Comparison of ENCODE assay signal across 16 cellular contexts in the genomic region with DNA sequence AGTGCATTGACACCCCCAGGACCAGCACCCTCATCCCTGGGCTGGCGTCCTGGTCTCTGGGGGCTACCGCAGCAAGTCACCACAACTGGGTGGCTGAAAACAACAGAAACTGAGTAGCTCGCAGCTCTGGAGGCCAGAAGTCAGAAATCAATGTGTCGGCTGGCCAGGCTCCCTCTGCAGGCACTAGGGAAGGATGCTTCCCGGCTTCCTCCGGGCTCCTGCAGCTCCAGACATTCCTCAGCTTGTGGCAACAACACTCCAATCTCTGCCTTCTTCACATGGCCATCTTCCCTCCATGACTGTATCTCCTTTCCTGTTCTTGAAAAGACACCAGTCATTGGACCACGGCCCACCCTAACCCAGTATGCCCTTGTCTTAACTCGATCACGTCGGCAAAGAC.
DNase-seq lines count a peak whose midpoint lies in the region; ATAC-seq and TF ChIP-seq lines count a peak whose summit lies in the region.
"Had no signal": no experiment of that assay in that cellular context is flagged by ENCODE, and none has a peak within 500 bp of the region (broad histone marks: within the 10 kb centered on the region; RNA-seq: fewer than 3 reads in every experiment).

No MANE protein-coding gene starts in this region.

- peaks cover 10% of the 10 kb centered on the region for H3K9me3 Mint-ChIP-seq in WTC11

- no peaks in the 10 kb centered on the region; the same call in 1 of the 2 replicates for H3K27me3 Mint-ChIP-seq in WTC11 (ENCODE audit: low read depth)

- peak overlapping the region; percentile 88 for H3K27ac Mint-ChIP-seq in WTC11
- H3K27ac Mint-ChIP-seq: CD14-positive monocyte had no signal

- no peak for TF ChIP-seq CTCF in WTC11 (IDR thresholded peaks at IDR 0.05)
- TF ChIP-seq CTCF in left ventricle myocardium inferior (IDR thresholded peaks at IDR 0.05; ENCODE audit: borderline replicate concordance) = no peak
- no peak for TF ChIP-seq CTCF in GM13977 (IDR thresholded peaks at IDR 0.05; ENCODE audit: extremely low read depth, insufficient read depth, missing control alignments)

- no peaks in the 10 kb centered on the region for H3K36me3 ChIP-seq in left ventricle myocardium inferior
- H3K36me3 ChIP-seq: MG63 had no signal

- H3K4me1 ChIP-seq in left ventricle myocardium inferior = peaks cover 9% of the 10 kb centered on the region
- H3K4me1 ChIP-seq: Caco-2 had no signal

- no peak overlapping the region for H3K4me3 ChIP-seq in left ventricle myocardium inferior
- H3K4me3 ChIP-seq: MG63 had no signal

- DNase-seq in NCI-H510A treated with DMSO at 0.1 percent for 48 hours (lab: John Stamatoyannopoulos, UW) = peak; percentile 14
- DNase-seq in NCI-H510A (lab: John Stamatoyannopoulos, UW) = no peak
- peak; percentile 53 for DNase-seq in WTC11 (ENCODE audit: low spot score)
- peak; percentile 77 for DNase-seq in islet precursor cell
- DNase-seq in glomerular visceral epithelial cell (ENCODE audit: extremely low spot score) = no peak
- no peak for DNase-seq in left ventricle myocardium inferior
- DNase-seq in GM13977 (ENCODE audit: low spot score) = no peak
- DNase-seq: Caco-2, GOT3, MG63, NCI-H1092 treated with DMSO at 0.1 percent for 48 hours, NCI-H187 treated with DMSO at 0.1 percent for 48 hours, NCI-H526 had no signal

- in situ Hi-C loops in GM13977 (cut with MboI; ENCODE audit: low pct_unique_long_range_greater_than_20kb, low sequenced_read_pairs, unreplicated experiment) = no loop called here

- intact Hi-C loops in left ventricle myocardium inferior (cut with micrococcal nuclease) = no loop called here

- H3K27ac ChIP-seq in left ventricle myocardium inferior (replicated peaks) = no peak overlapping the region
- H3K27ac ChIP-seq: KMS-11 had no signal

- peaks cover 98% of the 10 kb centered on the region for H3K27me3 ChIP-seq in left ventricle myocardium inferior (ENCODE audit: low read depth)

- ATAC-seq in WTC11 (peak; percentile 66), GM19328 (IDR thresholded peaks at IDR 0.05; ENCODE audit: unreplicated experiment) (no peak)

- H3K4me3 Mint-ChIP-seq in WTC11 = peak overlapping the region; percentile 24; the same call in 1 of the 2 replicates
- H3K4me3 Mint-ChIP-seq: CD14-positive monocyte had no signal

- peaks cover 10% of the 10 kb centered on the region for H3K36me3 Mint-ChIP-seq in WTC11
- H3K36me3 Mint-ChIP-seq: CD14-positive monocyte had no signal

- CTCF ChIA-PET in WTC11 (lab: Charles Lee) = interaction anchor here (0.9 to 2.4 kb wide), 6 partner anchors 10 to 64 kb away, joined by 3 to 25 read pairs (median 5); no protein-coding TSS in a partner anchor

- peaks cover 4% of the 10 kb centered on the region for H3K9me3 ChIP-seq in left ventricle myocardium inferior (replicated peaks)
- H3K9me3 ChIP-seq: Caco-2, MG63 had no signal

- H3K4me1 Mint-ChIP-seq in WTC11 = peaks cover 59% of the 10 kb centered on the region

- POLR2A ChIA-PET in WTC11 (lab: Charles Lee) = no interaction called here

TF ChIP-seq in WTC11, 78 proteins besides CTCF, POLR2A, EP300 and RAD21:
- TF ChIP-seq FOXJ3 (CRISPR knock-in tag; IDR thresholded peaks at IDR 0.05; ENCODE audit: borderline replicate concordance) (no peak), ZNF671 (CRISPR knock-in tag; IDR thresholded peaks at IDR 0.05) (no peak), ZNF512 (CRISPR knock-in tag; IDR thresholded peaks at IDR 0.05; ENCODE audit: borderline replicate concordance) (no peak), EMX1 (CRISPR knock-in tag; IDR thresholded peaks at IDR 0.05) (no peak), NR1H2 (CRISPR knock-in tag; IDR thresholded peaks at IDR 0.05) (no peak), ETV6 (CRISPR knock-in tag; IDR thresholded peaks at IDR 0.05) (no peak)
- TF ChIP-seq, protein P1, sequence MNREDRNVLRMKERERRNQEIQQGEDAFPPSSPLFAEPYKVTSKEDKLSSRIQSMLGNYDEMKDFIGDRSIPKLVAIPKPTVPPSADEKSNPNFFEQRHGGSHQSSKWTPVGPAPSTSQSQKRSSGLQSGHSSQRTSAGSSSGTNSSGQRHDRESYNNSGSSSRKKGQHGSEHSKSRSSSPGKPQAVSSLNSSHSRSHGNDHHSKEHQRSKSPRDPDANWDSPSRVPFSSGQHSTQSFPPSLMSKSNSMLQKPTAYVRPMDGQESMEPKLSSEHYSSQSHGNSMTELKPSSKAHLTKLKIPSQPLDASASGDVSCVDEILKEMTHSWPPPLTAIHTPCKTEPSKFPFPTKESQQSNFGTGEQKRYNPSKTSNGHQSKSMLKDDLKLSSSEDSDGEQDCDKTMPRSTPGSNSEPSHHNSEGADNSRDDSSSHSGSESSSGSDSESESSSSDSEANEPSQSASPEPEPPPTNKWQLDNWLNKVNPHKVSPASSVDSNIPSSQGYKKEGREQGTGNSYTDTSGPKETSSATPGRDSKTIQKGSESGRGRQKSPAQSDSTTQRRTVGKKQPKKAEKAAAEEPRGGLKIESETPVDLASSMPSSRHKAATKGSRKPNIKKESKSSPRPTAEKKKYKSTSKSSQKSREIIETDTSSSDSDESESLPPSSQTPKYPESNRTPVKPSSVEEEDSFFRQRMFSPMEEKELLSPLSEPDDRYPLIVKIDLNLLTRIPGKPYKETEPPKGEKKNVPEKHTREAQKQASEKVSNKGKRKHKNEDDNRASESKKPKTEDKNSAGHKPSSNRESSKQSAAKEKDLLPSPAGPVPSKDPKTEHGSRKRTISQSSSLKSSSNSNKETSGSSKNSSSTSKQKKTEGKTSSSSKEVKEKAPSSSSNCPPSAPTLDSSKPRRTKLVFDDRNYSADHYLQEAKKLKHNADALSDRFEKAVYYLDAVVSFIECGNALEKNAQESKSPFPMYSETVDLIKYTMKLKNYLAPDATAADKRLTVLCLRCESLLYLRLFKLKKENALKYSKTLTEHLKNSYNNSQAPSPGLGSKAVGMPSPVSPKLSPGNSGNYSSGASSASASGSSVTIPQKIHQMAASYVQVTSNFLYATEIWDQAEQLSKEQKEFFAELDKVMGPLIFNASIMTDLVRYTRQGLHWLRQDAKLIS (CRISPR knock-in tag; IDR thresholded peaks at IDR 0.05; ENCODE audit: borderline replicate concordance) = no peak

Comparison
In these comparisons a context has a peak if more than half of its experiments do, and no peak if none do; other contexts are left out.
1. DNase-seq: peak in NCI-H510A treated with DMSO at 0.1 percent for 48 hours (single experiment), WTC11 (single experiment) and islet precursor cell (single experiment); none in NCI-H510A (single experiment), glomerular visceral epithelial cell (single experiment), left ventricle myocardium inferior (single experiment) and GM13977 (single experiment).